In genomic region chr2:199992296-199992695, GRCh38 we compare ENCODE assay signal across 9 cellular contexts.
"Had no signal": no experiment of that assay in that cellular context is flagged by ENCODE, and none has a peak within 500 bp of the region (broad histone marks: within the 10 kb centered on the region; RNA-seq: fewer than 3 reads in every experiment).

No MANE protein-coding gene starts in this region.

- H3K9me3 ChIP-seq: HAP-1 had no signal

- H3K9ac ChIP-seq: GM23248 had no signal

- DNase-seq: GM23248, GOT3, H7, IMR-90, Kasumi-1, KG1 had no signal

- H3K4me1 ChIP-seq: HAP-1 had no signal

- H3K4me3 ChIP-seq: GM23248, HAP-1, K562 had no signal

- H3K36me3 ChIP-seq: HAP-1 had no signal

- H3K27ac ChIP-seq: GM23248 had no signal

- ATAC-seq: HCT116, K562 had no signal
